In the genomic region with DNA sequence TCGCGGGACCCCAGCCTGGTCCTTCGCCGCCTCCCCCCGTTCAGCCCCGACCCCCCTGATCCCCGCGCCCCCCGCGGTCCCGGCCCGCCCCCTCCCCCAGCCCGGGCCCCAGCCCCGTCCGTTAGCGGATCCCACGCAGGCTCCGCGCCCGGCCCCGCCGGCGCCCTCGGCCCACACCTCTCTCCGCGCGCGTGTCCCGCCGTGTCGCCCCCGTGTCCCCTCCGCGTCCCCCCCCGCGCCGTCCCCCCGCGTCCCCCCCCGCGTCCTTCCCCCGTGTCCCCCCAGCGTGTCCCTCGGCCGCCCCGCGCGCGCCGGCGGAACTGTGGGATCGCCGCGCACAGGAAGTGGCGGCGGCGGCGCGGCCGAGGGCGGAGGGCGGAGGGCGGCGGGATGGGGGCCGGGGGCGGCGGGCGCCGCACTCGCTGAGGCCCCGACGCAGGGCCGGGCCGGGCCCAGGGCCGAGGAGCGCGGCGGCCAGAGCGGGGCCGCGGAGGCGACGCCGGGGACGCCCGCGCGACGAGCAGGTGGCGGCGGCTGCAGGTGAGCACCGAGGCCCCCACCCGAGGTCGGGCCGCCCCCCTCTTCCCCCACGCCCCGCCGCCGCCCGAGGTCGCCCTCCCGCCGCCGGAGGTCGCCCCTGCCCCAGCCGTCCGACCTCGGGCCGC, we compare ENCODE assay signal across 8 cellular contexts. TPM values are rescaled to one million over a fixed set of nuclear protein-coding genes. Genes with fewer than 3 reads are reported as not detected.
DNase-seq lines count a peak whose midpoint lies in the region; ATAC-seq and TF ChIP-seq lines count a peak whose summit lies in the region.

A gene with protein sequence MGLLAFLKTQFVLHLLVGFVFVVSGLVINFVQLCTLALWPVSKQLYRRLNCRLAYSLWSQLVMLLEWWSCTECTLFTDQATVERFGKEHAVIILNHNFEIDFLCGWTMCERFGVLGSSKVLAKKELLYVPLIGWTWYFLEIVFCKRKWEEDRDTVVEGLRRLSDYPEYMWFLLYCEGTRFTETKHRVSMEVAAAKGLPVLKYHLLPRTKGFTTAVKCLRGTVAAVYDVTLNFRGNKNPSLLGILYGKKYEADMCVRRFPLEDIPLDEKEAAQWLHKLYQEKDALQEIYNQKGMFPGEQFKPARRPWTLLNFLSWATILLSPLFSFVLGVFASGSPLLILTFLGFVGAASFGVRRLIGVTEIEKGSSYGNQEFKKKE (plus strand): TSS at position 418 of the 665 bp plus-strand sequence. CDS start 94,459 bp downstream, outside the sequence.

- H3K9ac ChIP-seq in KMS-11 (peak within 1 kb of the TSS; percentile 85), fibroblast of lung (ENCODE audit: insufficient read depth, low read length) (peak within 1 kb of the TSS; percentile 73)

- H3K4me3 Mint-ChIP-seq in natural killer cell treated with Interleukin-12 subunit alpha and Interleukin-12 subunit beta and Interleukin-15 and Interleukin-18, amount 100 ng/mL, for 72 hours = peak within 1 kb of the TSS; percentile 50

- H4K20me1 ChIP-seq in KMS-11 (ENCODE audit: insufficient read depth) = no peaks in the 10 kb centered on the region
- H4K20me1 ChIP-seq in fibroblast of lung (ENCODE audit: control insufficient read depth, extremely low read depth, insufficient read depth, low read length) = no peaks in the 10 kb centered on the region

- DNase-seq in GM12864 (ENCODE audit: low read depth) (no peak), activated T-cell treated with anti-CD3 and anti-CD28 coated beads for 4 hours (peak; percentile 27), fibroblast of lung (ENCODE audit: low read depth in 2 of 2) (peak in 1 of 2 donors; percentile 10)
- peak; percentile 62 for DNase-seq in natural killer cell treated with Interleukin-12 subunit alpha and Interleukin-12 subunit beta and Interleukin-15 and Interleukin-18, amount 100 ng/mL, for 72 hours (ENCODE audit: low spot score)

- H3K27ac Mint-ChIP-seq in natural killer cell treated with Interleukin-12 subunit alpha and Interleukin-12 subunit beta and Interleukin-15 and Interleukin-18, amount 100 ng/mL, for 72 hours = peak within 1 kb of the TSS; percentile 56 to 65

- TF ChIP-seq CTCF in GM12864 (IDR thresholded peaks at IDR 0.05; ENCODE audit: low read depth, low read length, missing control alignments) (no peak), KMS-11 (conservative IDR thresholded peaks at IDR 0.05; ENCODE audit: low read depth, low read length) (no peak), fibroblast of lung (conservative IDR thresholded peaks at IDR 0.05 in 1 of 2, IDR thresholded peaks at IDR 0.05 in 1 of 2; ENCODE audit: low read depth in 1 of 2, low read length in 2 of 2) (no peak)

- no peaks in the 10 kb centered on the region for H3K27me3 Mint-ChIP-seq in natural killer cell treated with Interleukin-12 subunit alpha and Interleukin-12 subunit beta and Interleukin-15 and Interleukin-18, amount 100 ng/mL, for 72 hours

- WGBS in urinary bladder = under 1% methylated on average over 101 of the region's 109 CpGs

- H3K79me2 ChIP-seq in KMS-11 (ENCODE audit: insufficient read depth, low read depth) (peaks cover 42% of the 10 kb centered on the region), fibroblast of lung (ENCODE audit: control insufficient read depth, insufficient read depth, low read length) (peaks cover 33% of the 10 kb centered on the region)

- H3K9me3 Mint-ChIP-seq in natural killer cell treated with Interleukin-12 subunit alpha and Interleukin-12 subunit beta and Interleukin-15 and Interleukin-18, amount 100 ng/mL, for 72 hours = no peaks in the 10 kb centered on the region

- peaks cover 22 to 25% of the 10 kb centered on the region in 2 donors for H3K4me1 Mint-ChIP-seq in natural killer cell treated with Interleukin-12 subunit alpha and Interleukin-12 subunit beta and Interleukin-15 and Interleukin-18, amount 100 ng/mL, for 72 hours (ENCODE audit: low read depth in 2 of 2)

- ATAC-seq in natural killer cell treated with Interleukin-12 subunit alpha and Interleukin-12 subunit beta and Interleukin-15 and Interleukin-18, amount 100 ng/mL, for 72 hours = peak; percentile 54 to 60
- ATAC-seq in GM18858 (IDR thresholded peaks at IDR 0.05; ENCODE audit: unreplicated experiment) (no peak), GM18868 (IDR thresholded peaks at IDR 0.05; ENCODE audit: unreplicated experiment) (no peak)

- H3K4me3 ChIP-seq in GM12864 (ENCODE audit: low read depth, low read length) (peak within 1 kb of the TSS; percentile 80), KMS-11 (IDR thresholded peaks at IDR 0.05; ENCODE audit: insufficient read depth, low read depth, low read length) (no peak within 1 kb of the TSS), fibroblast of lung (replicated peaks in 1 of 4; ENCODE audit: control extremely low read depth in 1 of 4, insufficient read depth in 1 of 4, low read depth in 3 of 4, low read length in 4 of 4) (peak within 1 kb of the TSS; percentile 37 to 80 (median 64)), urinary bladder (ENCODE audit: low read depth, low read length) (peak within 1 kb of the TSS; percentile 98)

- H3K27ac ChIP-seq in KMS-11 (peak within 1 kb of the TSS; percentile 81), fibroblast of lung (ENCODE audit: insufficient read depth, low read length) (peak within 1 kb of the TSS; percentile 69), urinary bladder (ENCODE audit: low read depth) (peak within 1 kb of the TSS; percentile 97)

- no peaks in the 10 kb centered on the region; the same call in 1 of the 2 replicates for H3K36me3 ChIP-seq in KMS-11 (ENCODE audit: insufficient read depth)
- peaks cover 3% of the 10 kb centered on the region for H3K36me3 ChIP-seq in fibroblast of lung (ENCODE audit: control insufficient read depth, insufficient read depth, low read length)
- no peaks in the 10 kb centered on the region for H3K36me3 ChIP-seq in urinary bladder (ENCODE audit: insufficient read depth)

- H2AFZ ChIP-seq in KMS-11 (ENCODE audit: low read depth) (peak within 1 kb of the TSS; percentile 58), fibroblast of lung (ENCODE audit: low read length) (no peak within 1 kb of the TSS)

- H3K4me2 ChIP-seq in KMS-11 (peak within 1 kb of the TSS; percentile 89), fibroblast of lung (ENCODE audit: extremely low read depth, insufficient read depth, low read length) (peak within 1 kb of the TSS; percentile 90)

- H3K36me3 Mint-ChIP-seq in natural killer cell treated with Interleukin-12 subunit alpha and Interleukin-12 subunit beta and Interleukin-15 and Interleukin-18, amount 100 ng/mL, for 72 hours = peaks cover 6% of the 10 kb centered on the region

- H3K27me3 ChIP-seq in KMS-11 (ENCODE audit: insufficient read depth, low read depth) = no peaks in the 10 kb centered on the region
- H3K27me3 ChIP-seq in fibroblast of lung (ENCODE audit: control insufficient read depth, insufficient read depth, low read length) = no peaks in the 10 kb centered on the region

- H3K9me3 ChIP-seq in fibroblast of lung (ENCODE audit: control insufficient read depth, insufficient read depth, low read depth, low read length) = no peaks in the 10 kb centered on the region

- peaks cover 33% of the 10 kb centered on the region for H3K4me1 ChIP-seq in KMS-11 (ENCODE audit: low read depth, poor library complexity, severe bottlenecking)
- no peaks in the 10 kb centered on the region for H3K4me1 ChIP-seq in fibroblast of lung (ENCODE audit: control insufficient read depth, extremely low read depth, insufficient read depth, low read length)
- no peaks in the 10 kb centered on the region for H3K4me1 ChIP-seq in urinary bladder (ENCODE audit: insufficient read depth)

RNA-seq across cellular contexts. Expression of the gene that starts here (rescaled TPM):
- total RNA-seq in fibroblast of lung (28.8 and 44.9 TPM in 2 replicates), urinary bladder (19.5 TPM)
- polyA plus RNA-seq in fibroblast of lung (29.4 and 39.0 TPM in 2 replicates), urinary bladder (25.1 TPM)
- 42.0 and 55.7 TPM in 2 replicates for polyA plus RNA-seq in fibroblast of lung (2012)
- 58.7 and 118 TPM in 2 replicates for polyA minus RNA-seq in fibroblast of lung (ENCODE audit: low replicate concordance)
- 100 to 1,000 TPM in 1 of 2 donors, 10 to 100 TPM in 1; 66.8 to 115 TPM for total RNA-seq in natural killer cell treated with Interleukin-12 subunit alpha and Interleukin-12 subunit beta and Interleukin-15 and Interleukin-18, amount 100 ng/mL, for 72 hours

Comparison
In these comparisons a context has a peak if more than half of its experiments do, and no peak if none do; other contexts are left out.
1. ATAC-seq: peak in natural killer cell treated with Interleukin-12 subunit alpha and Interleukin-12 subunit beta and Interleukin-15 and Interleukin-18, amount 100 ng/mL, for 72 hours (2 of 2); none in GM18858 (single experiment) and GM18868 (single experiment).
2. Peak in every context shown above with its lines, with median percentiles within 50 percentile points of each other: H3K27ac ChIP-seq.